In the genomic region with DNA sequence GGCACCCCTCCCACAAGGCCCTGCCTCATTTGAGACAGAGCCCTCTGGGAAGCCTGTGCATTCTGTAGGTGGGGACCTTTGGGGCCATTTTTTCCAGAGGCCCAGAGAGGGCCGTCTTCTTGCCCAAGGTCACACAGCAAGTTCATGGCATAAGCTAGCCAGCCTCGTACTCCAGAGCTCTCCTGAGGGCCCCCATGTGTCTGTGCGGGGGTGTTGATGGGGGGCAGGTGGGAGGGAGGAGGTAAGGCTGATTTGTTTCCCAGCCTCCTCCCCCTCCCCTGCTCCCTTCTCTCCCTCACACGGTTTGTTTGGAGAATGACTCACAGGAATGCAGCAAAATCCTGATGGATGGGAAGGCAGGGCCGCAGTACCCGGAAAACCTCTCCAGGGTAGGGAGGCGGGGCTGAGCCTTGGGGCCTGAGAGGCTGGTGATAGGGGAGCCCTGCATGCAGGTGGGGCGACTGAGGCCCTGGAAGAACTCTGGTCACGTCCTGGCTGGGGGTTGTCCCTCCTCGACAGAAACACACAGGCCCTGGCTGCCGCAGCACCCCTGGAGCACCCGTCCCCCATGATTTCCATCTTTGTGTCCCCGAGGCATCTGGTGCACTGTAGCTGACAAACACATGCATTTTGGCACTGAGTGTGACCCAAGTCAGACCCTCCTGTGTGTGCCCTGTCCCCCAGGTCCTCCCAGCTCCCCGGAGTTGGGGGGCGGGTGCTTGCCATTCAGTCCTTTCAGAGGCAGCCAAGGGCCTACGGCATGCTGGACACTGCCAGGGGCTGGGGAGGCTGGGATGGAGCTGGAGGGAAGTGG, we compare ENCODE assay signal across 1 cellular context.
TF ChIP-seq lines count a peak whose summit lies in the region.

No MANE protein-coding gene starts in this region.

TF ChIP-seq in Ishikawa, 13 proteins besides CTCF, POLR2A, EP300 and RAD21 (continued from another document):
- TF ChIP-seq, protein P1, sequence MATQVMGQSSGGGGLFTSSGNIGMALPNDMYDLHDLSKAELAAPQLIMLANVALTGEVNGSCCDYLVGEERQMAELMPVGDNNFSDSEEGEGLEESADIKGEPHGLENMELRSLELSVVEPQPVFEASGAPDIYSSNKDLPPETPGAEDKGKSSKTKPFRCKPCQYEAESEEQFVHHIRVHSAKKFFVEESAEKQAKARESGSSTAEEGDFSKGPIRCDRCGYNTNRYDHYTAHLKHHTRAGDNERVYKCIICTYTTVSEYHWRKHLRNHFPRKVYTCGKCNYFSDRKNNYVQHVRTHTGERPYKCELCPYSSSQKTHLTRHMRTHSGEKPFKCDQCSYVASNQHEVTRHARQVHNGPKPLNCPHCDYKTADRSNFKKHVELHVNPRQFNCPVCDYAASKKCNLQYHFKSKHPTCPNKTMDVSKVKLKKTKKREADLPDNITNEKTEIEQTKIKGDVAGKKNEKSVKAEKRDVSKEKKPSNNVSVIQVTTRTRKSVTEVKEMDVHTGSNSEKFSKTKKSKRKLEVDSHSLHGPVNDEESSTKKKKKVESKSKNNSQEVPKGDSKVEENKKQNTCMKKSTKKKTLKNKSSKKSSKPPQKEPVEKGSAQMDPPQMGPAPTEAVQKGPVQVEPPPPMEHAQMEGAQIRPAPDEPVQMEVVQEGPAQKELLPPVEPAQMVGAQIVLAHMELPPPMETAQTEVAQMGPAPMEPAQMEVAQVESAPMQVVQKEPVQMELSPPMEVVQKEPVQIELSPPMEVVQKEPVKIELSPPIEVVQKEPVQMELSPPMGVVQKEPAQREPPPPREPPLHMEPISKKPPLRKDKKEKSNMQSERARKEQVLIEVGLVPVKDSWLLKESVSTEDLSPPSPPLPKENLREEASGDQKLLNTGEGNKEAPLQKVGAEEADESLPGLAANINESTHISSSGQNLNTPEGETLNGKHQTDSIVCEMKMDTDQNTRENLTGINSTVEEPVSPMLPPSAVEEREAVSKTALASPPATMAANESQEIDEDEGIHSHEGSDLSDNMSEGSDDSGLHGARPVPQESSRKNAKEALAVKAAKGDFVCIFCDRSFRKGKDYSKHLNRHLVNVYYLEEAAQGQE (IDR thresholded peaks at IDR 0.05; ENCODE audit: low read depth), result no peak
- 0 out of 2 replicates have a peak, but pooled peaks have one; percentile 35 for TF ChIP-seq TAF1 (IDR thresholded peaks at IDR 0.05; ENCODE audit: low read depth)
